ENCODE assay signal across 1 cellular context in genomic region chr15:92638291-92638708, GRCh38.
TF ChIP-seq lines count a peak whose summit lies in the region.

No MANE protein-coding gene starts in this region.

TF ChIP-seq in H1, 55 proteins besides CTCF, POLR2A, EP300 and RAD21 (continued from another document):
- TF ChIP-seq CHD7 (IDR thresholded peaks at IDR 0.05; ENCODE audit: insufficient replicate concordance, low read length), result no peak
